Comparison of ENCODE assay signal across 26 cellular contexts in genomic region chr6:11279213-11279780, GRCh38. TPM values are rescaled to one million over a fixed set of nuclear protein-coding genes. Genes with fewer than 3 reads are reported as not detected.
DNase-seq lines count a peak whose midpoint lies in the region; ATAC-seq and TF ChIP-seq lines count a peak whose summit lies in the region.
"Had no signal": no experiment of that assay in that cellular context is flagged by ENCODE, and none has a peak within 500 bp of the region (broad histone marks: within the 10 kb centered on the region; RNA-seq: fewer than 3 reads in every experiment).

No MANE protein-coding gene starts in this region.

- peaks cover 13% of the 10 kb centered on the region for H3F3A ChIP-seq in neural progenitor cell (ENCODE audit: low read depth)

- POLR2A ChIA-PET in activated CD8-positive, alpha-beta T cell treated with anti-CD3 and anti-CD28 coated beads for 36 hours (lab: Charles Lee), result interaction anchor here (0.8 to 1.0 kb wide), 3 partner anchors 21 to 88 kb away, joined by 3 read pairs; no protein-coding TSS in a partner anchor
- POLR2A ChIA-PET in activated CD8-positive, alpha-beta T cell treated with anti-CD3 and anti-CD28 coated beads, Interleukin-2, amount 10 ng/mL, durations not matched to agents 7 days and 5 days (lab: Charles Lee), result interaction anchor here (1.1 to 1.9 kb wide), 3 partner anchors 45 to 102 kb away, joined by 3 to 7 read pairs (median 5); partner anchors contain the start of gene NEDD9
- POLR2A ChIA-PET in naive thymus-derived CD4-positive, alpha-beta T cell (lab: Charles Lee), result no interaction called here

- no peaks in the 10 kb centered on the region for H4K20me1 ChIP-seq in neural progenitor cell (ENCODE audit: low read depth)

- CTCF ChIA-PET in activated CD8-positive, alpha-beta T cell treated with anti-CD3 and anti-CD28 coated beads for 36 hours (lab: Charles Lee), result interaction anchor here (1.7 kb wide), 2 partner anchors 27 to 101 kb away, joined by 4 read pairs; no protein-coding TSS in a partner anchor
- CTCF ChIA-PET in activated CD8-positive, alpha-beta T cell treated with anti-CD3 and anti-CD28 coated beads, Interleukin-2, amount 10 ng/mL, durations not matched to agents 7 days and 5 days (lab: Charles Lee), result interaction anchor here (2.4 kb wide), 1 partner anchor 20 kb away, joined by 7 read pairs; no protein-coding TSS in a partner anchor
- CTCF ChIA-PET in naive thymus-derived CD4-positive, alpha-beta T cell (lab: Charles Lee), result no interaction called here

- peaks cover 31% of the 10 kb centered on the region for H3K4me1 ChIP-seq in neural progenitor cell
- peaks cover 11 to 38% of the 10 kb centered on the region in 2 donors for H3K4me1 ChIP-seq in naive thymus-derived CD4-positive, alpha-beta T cell (ENCODE audit: control insufficient read depth in 2 of 2, insufficient read depth in 2 of 2, low read length in 2 of 2)

- no peak overlapping the region for H3K4me3 ChIP-seq in neural progenitor cell
- no peak overlapping the region for H3K4me3 ChIP-seq in naive thymus-derived CD4-positive, alpha-beta T cell (ENCODE audit: low read length)
- H3K4me3 ChIP-seq: K562, left lung had no signal

- peaks cover 9% of the 10 kb centered on the region for H3K36me3 Mint-ChIP-seq in activated CD8-positive, alpha-beta T cell treated with anti-CD3 and anti-CD28 coated beads for 36 hours (ENCODE audit: low read depth)
- peaks cover 46% of the 10 kb centered on the region for H3K36me3 Mint-ChIP-seq in activated CD8-positive, alpha-beta T cell treated with anti-CD3 and anti-CD28 coated beads, Interleukin-2, amount 10 ng/mL, durations not matched to agents 7 days and 5 days (ENCODE audit: low read depth)
- no peaks in the 10 kb centered on the region for H3K36me3 Mint-ChIP-seq in neural progenitor cell
- peaks cover 0 to 37% (median 12%) of the 10 kb centered on the region in 5 donors for H3K36me3 Mint-ChIP-seq in naive thymus-derived CD4-positive, alpha-beta T cell

- TF ChIP-seq CTCF in activated CD8-positive, alpha-beta T cell treated with anti-CD3 and anti-CD28 coated beads for 36 hours (IDR thresholded peaks at IDR 0.05), result no peak
- no peak for TF ChIP-seq CTCF in neural progenitor cell (IDR thresholded peaks at IDR 0.05)

- H3K79me2 ChIP-seq in neural progenitor cell (ENCODE audit: low read depth), result no peaks in the 10 kb centered on the region

- no peak for DNase-seq in activated CD8-positive, alpha-beta T cell treated with anti-CD3 and anti-CD28 coated beads for 36 hours
- no peak for DNase-seq in activated CD8-positive, alpha-beta T cell treated with anti-CD3 and anti-CD28 coated beads, Interleukin-2, amount 10 ng/mL, durations not matched to agents 7 days and 5 days
- DNase-seq in fibroblast of gingiva (ENCODE audit: low read depth), result peak; percentile 54
- DNase-seq in posterior vena cava (ENCODE audit: low spot score), result peak; percentile 90
- DNase-seq in neural progenitor cell (ENCODE audit: low spot score), result no peak
- DNase-seq in naive thymus-derived CD4-positive, alpha-beta T cell, result no peak
- DNase-seq in stimulated activated naive CD4-positive, alpha-beta T cell (lab: John Stamatoyannopoulos, UW), result no peak
- DNase-seq: 8988T; activated CD4-positive, alpha-beta memory T cell treated with anti-CD3 and anti-CD28 coated beads for 36 hours; activated T-cell treated with anti-CD3 and anti-CD28 coated beads, Interleukin-2, amount 50 U/mL, for 48 hours; brain microvascular endothelial cell; DND-41; left lung; MV-4-11; NCI-H2029 treated with DMSO at 0.1 percent for 48 hours; NCI-H524; nucleus accumbens; SIG-M5; stimulated activated CD4-positive, alpha-beta T cell treated with anti-CD3 and anti-CD28 coated beads, Interleukin-2, amount 100 ng/mL, for 48 hours; substantia nigra; WERI-Rb-1 had no signal

- H3K9ac ChIP-seq in neural progenitor cell, result no peak overlapping the region

- no peaks in the 10 kb centered on the region for H3K9me3 Mint-ChIP-seq in activated CD8-positive, alpha-beta T cell treated with anti-CD3 and anti-CD28 coated beads for 36 hours
- H3K9me3 Mint-ChIP-seq in activated CD8-positive, alpha-beta T cell treated with anti-CD3 and anti-CD28 coated beads, Interleukin-2, amount 10 ng/mL, durations not matched to agents 7 days and 5 days (ENCODE audit: insufficient read depth), result no peaks in the 10 kb centered on the region
- H3K9me3 Mint-ChIP-seq in neural progenitor cell, result no peaks in the 10 kb centered on the region
- peaks cover 0 to 3% (median 0%) of the 10 kb centered on the region in 11 donors for H3K9me3 Mint-ChIP-seq in naive thymus-derived CD4-positive, alpha-beta T cell
- H3K9me3 Mint-ChIP-seq: activated CD4-positive, alpha-beta memory T cell treated with anti-CD3 and anti-CD28 coated beads for 36 hours; activated naive CD4-positive, alpha-beta T cell treated with anti-CD3 and anti-CD28 coated beads, Interleukin-2, amount 50 U/mL, for 24 hours; T-helper 1 cell treated with Interleukin-12 subunit alpha and Interleukin-12 subunit beta and Interleukin-4 antibody, amounts not matched to agents 30 μg/mL and 1 μg/mL, for 36 hours had no signal

- H3K27me3 Mint-ChIP-seq in activated CD8-positive, alpha-beta T cell treated with anti-CD3 and anti-CD28 coated beads for 36 hours, result no peaks in the 10 kb centered on the region
- no peaks in the 10 kb centered on the region for H3K27me3 Mint-ChIP-seq in activated CD8-positive, alpha-beta T cell treated with anti-CD3 and anti-CD28 coated beads, Interleukin-2, amount 10 ng/mL, durations not matched to agents 7 days and 5 days (ENCODE audit: low read depth)
- no peaks in the 10 kb centered on the region for H3K27me3 Mint-ChIP-seq in neural progenitor cell (ENCODE audit: insufficient read depth, low read depth)
- H3K27me3 Mint-ChIP-seq in naive thymus-derived CD4-positive, alpha-beta T cell, result no peaks in the 10 kb centered on the region
- H3K27me3 Mint-ChIP-seq: activated CD4-positive, alpha-beta memory T cell treated with anti-CD3 and anti-CD28 coated beads for 36 hours; activated naive CD4-positive, alpha-beta T cell treated with anti-CD3 and anti-CD28 coated beads, Interleukin-2, amount 50 U/mL, for 24 hours had no signal

- peak overlapping the region; percentile 40 for H3K27ac Mint-ChIP-seq in activated CD8-positive, alpha-beta T cell treated with anti-CD3 and anti-CD28 coated beads for 36 hours
- H3K27ac Mint-ChIP-seq in activated CD8-positive, alpha-beta T cell treated with anti-CD3 and anti-CD28 coated beads, Interleukin-2, amount 10 ng/mL, durations not matched to agents 7 days and 5 days, result no peak overlapping the region
- no peak overlapping the region for H3K27ac Mint-ChIP-seq in neural progenitor cell
- H3K27ac Mint-ChIP-seq in naive thymus-derived CD4-positive, alpha-beta T cell, result peak overlapping the region in 1 of 9 donors; percentile 38
- H3K27ac Mint-ChIP-seq: activated naive CD4-positive, alpha-beta T cell treated with anti-CD3 and anti-CD28 coated beads, Interleukin-2, amount 50 U/mL, for 24 hours had no signal

- H3K36me3 ChIP-seq in neural progenitor cell, result no peaks in the 10 kb centered on the region
- no peaks in the 10 kb centered on the region for H3K36me3 ChIP-seq in naive thymus-derived CD4-positive, alpha-beta T cell (ENCODE audit: control insufficient read depth in 2 of 3, insufficient read depth in 3 of 3, low read length in 3 of 3)
- H3K36me3 ChIP-seq: brain microvascular endothelial cell, left lung, WERI-Rb-1 had no signal

- no peaks in the 10 kb centered on the region for H3K27me3 ChIP-seq in neural progenitor cell
- H3K27me3 ChIP-seq in naive thymus-derived CD4-positive, alpha-beta T cell (ENCODE audit: control insufficient read depth in 2 of 2, insufficient read depth in 2 of 2, low read length in 2 of 2), result no peaks in the 10 kb centered on the region
- H3K27me3 ChIP-seq: brain microvascular endothelial cell, left lung had no signal

- no peak overlapping the region for H3K4me2 ChIP-seq in neural progenitor cell

- intact Hi-C loops in activated CD8-positive, alpha-beta T cell treated with anti-CD3 and anti-CD28 coated beads for 36 hours (cut with micrococcal nuclease), result loop anchor here (5.0 kb wide), 1 partner anchor 47 kb away; the partner anchor contains the start of gene NEDD9
- intact Hi-C loops in posterior vena cava (cut with DNase I), result no loop called here
- intact Hi-C loops in naive thymus-derived CD4-positive, alpha-beta T cell (cut with micrococcal nuclease), result loop anchor here (5.0 kb wide), 2 partner anchors 43 to 47 kb away; partner anchors contain the start of gene NEDD9 (in 2 of the 2)

- H2AFZ ChIP-seq in neural progenitor cell (replicated peaks), result no peak overlapping the region

- no peak overlapping the region for H3K27ac ChIP-seq in neural progenitor cell
- H3K27ac ChIP-seq in naive thymus-derived CD4-positive, alpha-beta T cell (ENCODE audit: low read depth, low read length), result no peak overlapping the region
- H3K27ac ChIP-seq: brain microvascular endothelial cell, C4-2B, left lung, WERI-Rb-1 had no signal

- ATAC-seq in activated CD8-positive, alpha-beta T cell treated with anti-CD3 and anti-CD28 coated beads for 36 hours, result no peak
- ATAC-seq in activated CD8-positive, alpha-beta T cell treated with anti-CD3 and anti-CD28 coated beads, Interleukin-2, amount 10 ng/mL, durations not matched to agents 7 days and 5 days, result no peak
- ATAC-seq in naive thymus-derived CD4-positive, alpha-beta T cell, result no peak
- no peak for ATAC-seq in GM21526 (IDR thresholded peaks at IDR 0.05; ENCODE audit: low FRiP score, unreplicated experiment)
- ATAC-seq: K562, left lung had no signal

- H3K4me3 Mint-ChIP-seq in activated CD8-positive, alpha-beta T cell treated with anti-CD3 and anti-CD28 coated beads for 36 hours, result no peak overlapping the region
- H3K4me3 Mint-ChIP-seq in activated CD8-positive, alpha-beta T cell treated with anti-CD3 and anti-CD28 coated beads, Interleukin-2, amount 10 ng/mL, durations not matched to agents 7 days and 5 days, result no peak overlapping the region
- no peak overlapping the region for H3K4me3 Mint-ChIP-seq in neural progenitor cell
- no peak overlapping the region for H3K4me3 Mint-ChIP-seq in naive thymus-derived CD4-positive, alpha-beta T cell
- H3K4me3 Mint-ChIP-seq: activated CD4-positive, alpha-beta memory T cell treated with anti-CD3 and anti-CD28 coated beads for 36 hours; activated naive CD4-positive, alpha-beta T cell treated with anti-CD3 and anti-CD28 coated beads, Interleukin-2, amount 50 U/mL, for 24 hours; T-helper 1 cell treated with Interleukin-12 subunit alpha and Interleukin-12 subunit beta and Interleukin-4 antibody, amounts not matched to agents 30 μg/mL and 1 μg/mL, for 36 hours had no signal

- no peaks in the 10 kb centered on the region for H3K9me3 ChIP-seq in neural progenitor cell (ENCODE audit: low read depth)
- no peaks in the 10 kb centered on the region for H3K9me3 ChIP-seq in naive thymus-derived CD4-positive, alpha-beta T cell (ENCODE audit: control insufficient read depth in 2 of 3, low read length in 3 of 3)
- H3K9me3 ChIP-seq: left lung had no signal

- peaks cover 45% of the 10 kb centered on the region for H3K4me1 Mint-ChIP-seq in activated CD8-positive, alpha-beta T cell treated with anti-CD3 and anti-CD28 coated beads for 36 hours (ENCODE audit: low read depth)
- H3K4me1 Mint-ChIP-seq in activated CD8-positive, alpha-beta T cell treated with anti-CD3 and anti-CD28 coated beads, Interleukin-2, amount 10 ng/mL, durations not matched to agents 7 days and 5 days (ENCODE audit: low read depth), result peaks cover 46% of the 10 kb centered on the region
- H3K4me1 Mint-ChIP-seq in neural progenitor cell, result peaks cover 26% of the 10 kb centered on the region
- H3K4me1 Mint-ChIP-seq in naive thymus-derived CD4-positive, alpha-beta T cell, result peaks cover 29 to 56% (median 37%) of the 10 kb centered on the region in 7 donors

RNA-seq across cellular contexts. Expression of gene NEDD9, which starts 46.8 kb away (rescaled TPM):
- total RNA-seq in activated CD8-positive, alpha-beta T cell treated with anti-CD3 and anti-CD28 coated beads for 36 hours, result 10 to 100 TPM; 26.6 to 29.7 TPM
- 10 to 100 TPM; 64.9 to 69.5 TPM for total RNA-seq in activated CD8-positive, alpha-beta T cell treated with anti-CD3 and anti-CD28 coated beads, Interleukin-2, amount 10 ng/mL, durations not matched to agents 7 days and 5 days
- total RNA-seq in posterior vena cava, result 100 to 1,000 TPM; 105 to 166 TPM
- 4.9 and 8.2 TPM in 2 replicates for total RNA-seq in neural progenitor cell (ENCODE audit: low replicate concordance)
- 10 to 100 TPM; 29.4 to 62.9 (median 40.2) TPM for total RNA-seq in naive thymus-derived CD4-positive, alpha-beta T cell
- polyA plus RNA-seq in naive thymus-derived CD4-positive, alpha-beta T cell, result 10 to 100 TPM; 14.2 to 30.7 TPM

Comparison
In these comparisons a context has a peak if more than half of its experiments do, and no peak if none do; other contexts are left out.
1. DNase-seq: peak in fibroblast of gingiva (single experiment) and posterior vena cava (single experiment); none in activated CD8-positive, alpha-beta T cell treated with anti-CD3 and anti-CD28 coated beads for 36 hours (single experiment), activated CD8-positive, alpha-beta T cell treated with anti-CD3 and anti-CD28 coated beads, Interleukin-2, amount 10 ng/mL, durations not matched to agents 7 days and 5 days (single experiment), neural progenitor cell (single experiment), naive thymus-derived CD4-positive, alpha-beta T cell (0 of 9) and stimulated activated naive CD4-positive, alpha-beta T cell (0 of 6).
2. intact Hi-C loops: an anchor here in activated CD8-positive, alpha-beta T cell treated with anti-CD3 and anti-CD28 coated beads for 36 hours (5.0 kb wide) and naive thymus-derived CD4-positive, alpha-beta T cell (5.0 kb wide); none called in posterior vena cava.